29 cellular contexts compared by ENCODE assay signal in genomic region chr4:54587516-54587915, GRCh38.
"Had no signal": no experiment of that assay in that cellular context is flagged by ENCODE, and none has a peak within 500 bp of the region (broad histone marks: within the 10 kb centered on the region; RNA-seq: fewer than 3 reads in every experiment).

No MANE protein-coding gene starts in this region.

- H3K27me3 Mint-ChIP-seq: activated CD4-positive, alpha-beta T cell treated with anti-CD3 and anti-CD28 coated beads, Interleukin-2, amount 10 ng/mL, durations not matched to agents 7 days and 5 days had no signal

- H3K4me3 ChIP-seq: adrenal gland, body of pancreas, breast epithelium, PC-9, SJCRH30, SK-N-MC had no signal

- H3K9me3 ChIP-seq: adrenal gland, body of pancreas, breast epithelium, SJCRH30 had no signal

- H3K4me1 ChIP-seq: adrenal gland, body of pancreas, breast epithelium, SJCRH30 had no signal

- ATAC-seq: activated CD4-positive, alpha-beta T cell treated with anti-CD3 and anti-CD28 coated beads for 36 hours; activated CD4-positive, CD25-positive, alpha-beta regulatory T cell treated with anti-CD3 and anti-CD28 coated beads, Interleukin-2, amount 50 U/mL, for 24 hours; activated CD8-positive, alpha-beta T cell treated with anti-CD3 and anti-CD28 coated beads, Interleukin-2, amount 10 ng/mL, durations not matched to agents 7 days and 5 days; activated naive CD4-positive, alpha-beta T cell treated with anti-CD3 and anti-CD28 coated beads, Interleukin-2, amount 50 U/mL, for 72 hours; body of pancreas; WTC11 had no signal

- DNase-seq: activated CD4-positive, alpha-beta T cell treated with anti-CD3 and anti-CD28 coated beads for 36 hours; activated CD4-positive, alpha-beta T cell treated with anti-CD3 and anti-CD28 coated beads, Interleukin-2, amount 10 ng/mL, durations not matched to agents 7 days and 5 days; activated CD4-positive, alpha-beta T cell treated with anti-CD3 and anti-CD28 coated beads, Interleukin-2, amount 50 U/mL, for 48 hours; activated CD8-positive, alpha-beta T cell treated with anti-CD3 and anti-CD28 coated beads, Interleukin-2, amount 10 ng/mL, durations not matched to agents 7 days and 5 days; activated gamma-delta T cell treated with Interleukin-2 at 50 U/mL for 16 hours; activated naive CD4-positive, alpha-beta T cell treated with anti-CD3 and anti-CD28 coated beads for 36 hours; activated T-cell treated with anti-CD3 and anti-CD28 coated beads, Interleukin-2, amount 50 U/mL, for 24 hours; adrenal gland; body of pancreas; Karpas-422; KBM-7; NCI-H1105; NCI-H1436; NCI-H1694; NCI-H1930; NCI-H2081 treated with DMSO at 0.1 percent for 48 hours; NCI-H226; NCI-H446 treated with DMSO at 0.1 percent for 48 hours; NCI-H524; PC-9; SHP77; SJCRH30 had no signal

- H3K4me3 Mint-ChIP-seq: activated CD4-positive, alpha-beta T cell treated with anti-CD3 and anti-CD28 coated beads for 36 hours; activated CD4-positive, alpha-beta T cell treated with anti-CD3 and anti-CD28 coated beads, Interleukin-2, amount 10 ng/mL, durations not matched to agents 7 days and 5 days; activated CD8-positive, alpha-beta T cell treated with anti-CD3 and anti-CD28 coated beads, Interleukin-2, amount 10 ng/mL, durations not matched to agents 7 days and 5 days; activated naive CD4-positive, alpha-beta T cell treated with anti-CD3 and anti-CD28 coated beads for 36 hours; activated T-cell treated with anti-CD3 and anti-CD28 coated beads, Interleukin-2, amount 50 U/mL, for 24 hours; T-helper 1 cell treated with Interleukin-12 subunit alpha and Interleukin-12 subunit beta and Interleukin-4 antibody, amounts not matched to agents 30 μg/mL and 1 μg/mL, for 36 hours; T-helper 2 cell treated with Interferon-gamma antibody and Interleukin-4, amounts not matched to agents 5 μg/mL and 100 μg/mL, for 36 hours; WTC11 had no signal

- H3K27me3 ChIP-seq: adrenal gland, body of pancreas, breast epithelium, SJCRH30 had no signal

- H3K36me3 ChIP-seq: adrenal gland, breast epithelium, SJCRH30 had no signal

- H3K36me3 Mint-ChIP-seq: activated naive CD4-positive, alpha-beta T cell treated with anti-CD3 and anti-CD28 coated beads, Interleukin-2, amount 50 U/mL, for 72 hours; WTC11 had no signal

- H3K4me2 ChIP-seq: PC-9 had no signal

- H3K4me1 Mint-ChIP-seq: activated CD4-positive, alpha-beta T cell treated with anti-CD3 and anti-CD28 coated beads for 36 hours; activated CD4-positive, alpha-beta T cell treated with anti-CD3 and anti-CD28 coated beads, Interleukin-2, amount 10 ng/mL, durations not matched to agents 7 days and 5 days; WTC11 had no signal

- H3K9me3 Mint-ChIP-seq: activated CD4-positive, alpha-beta T cell treated with anti-CD3 and anti-CD28 coated beads, Interleukin-2, amount 10 ng/mL, durations not matched to agents 7 days and 5 days; activated naive CD4-positive, alpha-beta T cell treated with anti-CD3 and anti-CD28 coated beads for 36 hours; activated naive CD4-positive, alpha-beta T cell treated with anti-CD3 and anti-CD28 coated beads, Interleukin-2, amount 50 U/mL, for 72 hours; activated T-cell treated with anti-CD3 and anti-CD28 coated beads, Interleukin-2, amount 50 U/mL, for 24 hours; T-helper 1 cell treated with Interleukin-12 subunit alpha and Interleukin-12 subunit beta and Interleukin-4 antibody, amounts not matched to agents 30 μg/mL and 1 μg/mL, for 36 hours; T-helper 2 cell treated with Interferon-gamma antibody and Interleukin-4, amounts not matched to agents 5 μg/mL and 100 μg/mL, for 36 hours; WTC11 had no signal

- H3K27ac Mint-ChIP-seq: activated CD4-positive, alpha-beta T cell treated with anti-CD3 and anti-CD28 coated beads for 36 hours; activated CD4-positive, alpha-beta T cell treated with anti-CD3 and anti-CD28 coated beads, Interleukin-2, amount 10 ng/mL, durations not matched to agents 7 days and 5 days; activated CD8-positive, alpha-beta T cell treated with anti-CD3 and anti-CD28 coated beads, Interleukin-2, amount 10 ng/mL, durations not matched to agents 7 days and 5 days; activated naive CD4-positive, alpha-beta T cell treated with anti-CD3 and anti-CD28 coated beads for 36 hours; activated T-cell treated with anti-CD3 and anti-CD28 coated beads, Interleukin-2, amount 50 U/mL, for 24 hours; T-helper 1 cell treated with Interleukin-12 subunit alpha and Interleukin-12 subunit beta and Interleukin-4 antibody, amounts not matched to agents 30 μg/mL and 1 μg/mL, for 36 hours; T-helper 2 cell treated with Interferon-gamma antibody and Interleukin-4, amounts not matched to agents 5 μg/mL and 100 μg/mL, for 36 hours; WTC11 had no signal

- H3K27ac ChIP-seq: adrenal gland, body of pancreas, breast epithelium, PC-9, SJCRH30, SK-N-MC had no signal

- H2AFZ ChIP-seq: PC-9 had no signal
